ENCODE assay signal across 8 cellular contexts in genomic region chr17:79009397-79010303, GRCh38. TPM values are rescaled to one million over a fixed set of nuclear protein-coding genes. Genes with fewer than 3 reads are reported as not detected.
DNase-seq lines count a peak whose midpoint lies in the region; TF ChIP-seq lines count a peak whose summit lies in the region.

Gene CANT1 (minus strand): TSS chr17:79009764. CDS start chr17:78997622, 12,142 bp downstream.

- H2AFZ ChIP-seq in Loucy (ENCODE audit: low read length) = peak within 1 kb of the TSS; percentile 98

- no peaks in the 10 kb centered on the region for H3K27me3 Mint-ChIP-seq in type B pancreatic cell

- intact Hi-C loops in cardiac septum (cut with DNase I) (loop anchor here (5.0 kb wide), 1 partner anchor 38 kb away; no protein-coding TSS in a partner anchor), posterior cingulate gyrus (cut with DNase I) (no loop called here)

- peaks cover 31% of the 10 kb centered on the region for H4K20me1 ChIP-seq in Loucy (ENCODE audit: insufficient read depth, low read length, poor library complexity, severe bottlenecking)

- no peaks in the 10 kb centered on the region for H3K9me2 ChIP-seq in Loucy (replicated peaks; ENCODE audit: low read depth, low read length)

- peak within 1 kb of the TSS; percentile 95 for H3K4me3 Mint-ChIP-seq in type B pancreatic cell

- peak; percentile 76 for DNase-seq in GDM1 (lab: John Stamatoyannopoulos, UW)
- peak; percentile 83 for DNase-seq in H4 (ENCODE audit: low spot score)
- peak; percentile 69 to 74 for DNase-seq in SW 1271 (lab: John Stamatoyannopoulos, UW)
- DNase-seq in activated naive CD8-positive, alpha-beta T cell treated with anti-CD3 and anti-CD28 coated beads, Interleukin-2, amount 50 U/mL, for 16 hours (ENCODE audit: low read depth, low spot score) = peak; percentile 63
- DNase-seq in cardiac septum (ENCODE audit: low spot score) = peak; percentile 92
- DNase-seq in posterior cingulate gyrus = peak; percentile 73 to 98 (median 82)
- peak; percentile 93 for DNase-seq in type B pancreatic cell (ENCODE audit: extremely low spot score, unreplicated experiment)

- H3K9me3 ChIP-seq in Loucy (ENCODE audit: insufficient read depth, low read depth, low read length) = no peaks in the 10 kb centered on the region

- peak within 1 kb of the TSS; percentile 95 for H3K4me3 ChIP-seq in Loucy (ENCODE audit: low read length, poor library complexity, severe bottlenecking)

- H3K27me3 ChIP-seq in Loucy (ENCODE audit: insufficient read depth, low read length, poor library complexity, severe bottlenecking) = no peaks in the 10 kb centered on the region

- H3K4me1 Mint-ChIP-seq in type B pancreatic cell (ENCODE audit: unreplicated experiment) = peaks cover 30% of the 10 kb centered on the region

- H3K36me3 Mint-ChIP-seq in type B pancreatic cell = peaks cover 4% of the 10 kb centered on the region

- peak within 1 kb of the TSS; percentile 92 for H3K27ac Mint-ChIP-seq in type B pancreatic cell

- no peaks in the 10 kb centered on the region for H3F3A ChIP-seq in Loucy (ENCODE audit: low read depth)

- peak within 1 kb of the TSS; percentile 96 for H3K9ac ChIP-seq in Loucy (ENCODE audit: low read depth, low read length, poor library complexity, severe bottlenecking)

- peak within 1 kb of the TSS; percentile 97 for H3K4me2 ChIP-seq in Loucy (ENCODE audit: low read depth, low read length, poor library complexity, severe bottlenecking)

- peaks cover 43% of the 10 kb centered on the region for H3K4me1 ChIP-seq in Loucy (ENCODE audit: insufficient read depth, low read length, poor library complexity, severe bottlenecking)

- H3K79me2 ChIP-seq in Loucy (ENCODE audit: insufficient read depth, low read length) = peaks cover 47% of the 10 kb centered on the region

- no peaks in the 10 kb centered on the region for H3K36me3 ChIP-seq in Loucy (ENCODE audit: insufficient read depth, low read length)

- TF ChIP-seq CTCF in Loucy (conservative IDR thresholded peaks at IDR 0.05; ENCODE audit: low read length) (no peak), type B pancreatic cell (conservative IDR thresholded peaks at IDR 0.05) (no peak)

- H3K9me3 Mint-ChIP-seq in type B pancreatic cell = peaks cover 5% of the 10 kb centered on the region

RNA-seq across cellular contexts. Expression of gene CANT1, which starts in this region (rescaled TPM):
- total RNA-seq in H4 (2014; rRNA removed; shearing (Covaris generic)) = 56.9 and 59.0 TPM in 2 replicates
- total RNA-seq in cardiac septum (25.2 TPM), type B pancreatic cell (ENCODE audit: low replicate concordance) (75.1 and 105 TPM in 2 replicates)

Comparison
In these comparisons a context has a peak if more than half of its experiments do, and no peak if none do; other contexts are left out.
1. Peak in every context shown above with its lines: DNase-seq and H3K4me3 ChIP-seq.